Comparison of ENCODE assay signal across 8 cellular contexts in the genomic region with DNA sequence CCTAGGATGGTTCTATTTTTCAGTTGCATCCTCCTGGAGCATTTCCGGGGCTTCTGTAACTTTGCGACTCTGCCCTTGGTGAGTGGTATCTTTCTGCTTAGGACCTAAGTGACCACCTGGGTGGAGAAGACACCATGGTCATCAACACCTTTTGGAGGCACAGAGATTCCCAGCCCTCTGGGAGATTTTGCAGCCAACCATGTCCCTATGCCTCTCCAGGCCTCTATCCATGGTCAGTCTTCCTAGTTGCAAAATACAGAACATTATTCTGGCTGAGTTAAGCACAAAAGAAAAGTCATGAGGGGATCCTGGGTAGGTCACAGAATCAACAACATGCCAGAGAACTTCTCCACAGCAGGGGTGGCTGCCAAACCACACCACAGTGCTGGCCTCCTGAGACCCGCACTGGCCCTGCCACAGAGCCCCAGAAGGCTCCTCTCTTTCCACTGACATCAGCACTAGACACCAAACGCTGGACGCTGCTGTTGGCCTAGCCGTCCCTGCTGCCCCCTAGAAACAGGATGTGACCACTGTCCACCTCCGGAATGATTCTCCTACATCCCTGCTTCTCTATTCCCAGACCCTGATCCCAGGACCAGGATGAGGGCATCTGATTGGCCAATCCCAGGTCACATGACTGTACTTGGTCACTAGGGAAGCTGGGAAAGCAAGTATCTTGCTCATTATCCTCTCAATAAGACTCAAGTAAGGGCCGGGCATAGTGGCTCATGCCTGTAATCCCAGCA. TPM values are rescaled to one million over a fixed set of nuclear protein-coding genes. Genes with fewer than 3 reads are reported as not detected.
A peak's percentile ranks its signal among the peaks of the same experiment; 100 is the strongest.
DNase-seq lines count a peak whose midpoint lies in the region; ATAC-seq and TF ChIP-seq lines count a peak whose summit lies in the region.
"Had no signal": no experiment of that assay in that cellular context is flagged by ENCODE, and none has a peak within 500 bp of the region (broad histone marks: within the 10 kb centered on the region; RNA-seq: fewer than 3 reads in every experiment).

No MANE protein-coding gene starts in this region.

- H3K4me1 Mint-ChIP-seq in activated B cell treated with CpG ODN at 0.5 μM for 24 hours, result peaks cover 4% of the 10 kb centered on the region

- TF ChIP-seq CTCF in activated B cell treated with CpG ODN at 0.5 μM for 24 hours (IDR thresholded peaks at IDR 0.05) (no peak), transverse colon (IDR thresholded peaks at IDR 0.05) (no peak)

- TF ChIP-seq EP300 in transverse colon (IDR thresholded peaks at IDR 0.05; ENCODE audit: low read depth), result no peak

- ATAC-seq in activated B cell treated with CpG ODN at 0.5 μM for 24 hours (ENCODE audit: low read depth) (no peak), GM18861 (IDR thresholded peaks at IDR 0.05; ENCODE audit: unreplicated experiment) (no peak), GM21515 (IDR thresholded peaks at IDR 0.05; ENCODE audit: unreplicated experiment) (no peak)

- intact Hi-C loops in activated B cell treated with CpG ODN at 0.5 μM for 24 hours (cut with micrococcal nuclease) (no loop called here), transverse colon (cut with DNase I; ENCODE audit: low total_unique reads) (no loop called here)

- CTCF ChIA-PET in activated B cell treated with CpG ODN at 0.5 μM for 24 hours (lab: Charles Lee), result no interaction called here

- H3K27me3 Mint-ChIP-seq in activated B cell treated with CpG ODN at 0.5 μM for 24 hours, result no peaks in the 10 kb centered on the region

- no peaks in the 10 kb centered on the region for H3K27me3 ChIP-seq in muscle layer of duodenum (ENCODE audit: low read depth, low read length)
- no peaks in the 10 kb centered on the region for H3K27me3 ChIP-seq in transverse colon

- DNase-seq in activated B cell treated with CpG ODN at 0.5 μM for 24 hours (peak; percentile 5), fibroblast of peridontal ligament (ENCODE audit: extremely low read depth) (peak; percentile 90), transverse colon (no peak), SW480 (ENCODE audit: low spot score) (no peak)
- DNase-seq: NCI-H1436 had no signal

- H3K4me3 Mint-ChIP-seq in activated B cell treated with CpG ODN at 0.5 μM for 24 hours, result no peak overlapping the region

- POLR2A ChIA-PET in activated B cell treated with CpG ODN at 0.5 μM for 24 hours (lab: Charles Lee), result no interaction called here

- H3K4me3 ChIP-seq in muscle layer of duodenum (ENCODE audit: low read depth in 1 of 2, low read length in 2 of 2) (no peak overlapping the region), transverse colon (no peak overlapping the region)

- peaks cover 0 to 9% of the 10 kb centered on the region in 2 donors for H3K9me3 ChIP-seq in muscle layer of duodenum (ENCODE audit: control insufficient read depth in 1 of 2, low read length in 2 of 2)
- H3K9me3 ChIP-seq in transverse colon, result peaks cover 0 to 5% of the 10 kb centered on the region in 2 donors

- TF ChIP-seq POLR2A in transverse colon (IDR thresholded peaks at IDR 0.05), result no peak

- H3K36me3 ChIP-seq in muscle layer of duodenum (ENCODE audit: control insufficient read depth in 1 of 2, insufficient read depth in 2 of 2, low read length in 2 of 2), result no peaks in the 10 kb centered on the region
- no peaks in the 10 kb centered on the region for H3K36me3 ChIP-seq in transverse colon

- H3K36me3 Mint-ChIP-seq in activated B cell treated with CpG ODN at 0.5 μM for 24 hours (ENCODE audit: low read depth), result no peaks in the 10 kb centered on the region

- H3K27ac ChIP-seq in muscle layer of duodenum (ENCODE audit: low read length) (peak overlapping the region; percentile 47), transverse colon (peak overlapping the region; percentile 44 to 66 (median 58))

- peaks cover 3 to 10% of the 10 kb centered on the region in 2 donors for H3K4me1 ChIP-seq in muscle layer of duodenum (ENCODE audit: control insufficient read depth in 1 of 2, insufficient read depth in 2 of 2, low read length in 2 of 2)
- peaks cover 6 to 15% (median 12%) of the 10 kb centered on the region in 4 donors for H3K4me1 ChIP-seq in transverse colon

- WGBS in transverse colon (ENCODE audit: low coverage in 1 of 2), 2 donors, result 92% methylated on average over 8 of the region's 8 CpGs; no CpG with 5 or more reads in 1 of the 2 donors

- H3K9me3 Mint-ChIP-seq in activated B cell treated with CpG ODN at 0.5 μM for 24 hours, result peaks cover 3% of the 10 kb centered on the region

- in situ Hi-C loops in transverse colon (cut with MboI; ENCODE audit: low pct_ligation_motif_present in 1 of 4, low pct_unique_long_range_greater_than_20kb in 1 of 4, low sequenced_read_pairs in 3 of 4), result loop anchor here in 1 of 4 donors (25.0 kb wide), 1 partner anchor 216 kb away; no protein-coding TSS in a partner anchor

- no peak overlapping the region for H3K27ac Mint-ChIP-seq in activated B cell treated with CpG ODN at 0.5 μM for 24 hours

RNA-seq across cellular contexts. Expression of a gene that starts 47.7 kb away (rescaled TPM):
- total RNA-seq in activated B cell treated with CpG ODN at 0.5 μM for 24 hours (6.8 and 6.9 TPM in 2 replicates), transverse colon (100 to 1,000 TPM in 1 of 4 donors, 10 to 100 TPM in 3; 76.0 to 199 (median 77.1) TPM)

Comparison
In these comparisons a context has a peak if more than half of its experiments do, and no peak if none do; other contexts are left out.
1. DNase-seq: peak in activated B cell treated with CpG ODN at 0.5 μM for 24 hours (single experiment) and fibroblast of peridontal ligament (single experiment); none in transverse colon (single experiment) and SW480 (single experiment).